In the genomic region with DNA sequence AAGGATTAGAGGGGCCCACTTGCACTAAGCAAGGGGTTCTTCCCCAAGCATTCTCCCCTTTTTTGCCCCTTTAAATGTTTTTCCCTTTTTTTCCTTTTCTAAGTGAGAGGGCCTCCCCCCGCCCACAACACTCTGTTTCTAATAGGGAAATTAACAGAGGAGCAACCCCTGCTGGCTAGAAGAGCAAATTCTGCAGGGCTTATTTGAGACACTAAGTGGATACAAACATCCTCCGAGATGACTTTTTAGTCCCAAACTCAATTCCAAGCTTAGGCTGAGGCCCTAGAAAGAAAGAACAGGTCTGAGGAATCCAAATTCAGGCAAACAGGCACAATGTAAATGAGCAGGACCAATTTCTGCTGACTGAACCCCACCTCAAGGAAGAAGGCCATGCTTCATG, we compare ENCODE assay signal across 1 cellular context.
TF ChIP-seq lines count a peak whose summit lies in the region.

No MANE protein-coding gene starts in this region.

TF ChIP-seq in WTC11, 78 proteins besides CTCF, POLR2A, EP300 and RAD21 (continued from another document):
- TF ChIP-seq, protein P1, sequence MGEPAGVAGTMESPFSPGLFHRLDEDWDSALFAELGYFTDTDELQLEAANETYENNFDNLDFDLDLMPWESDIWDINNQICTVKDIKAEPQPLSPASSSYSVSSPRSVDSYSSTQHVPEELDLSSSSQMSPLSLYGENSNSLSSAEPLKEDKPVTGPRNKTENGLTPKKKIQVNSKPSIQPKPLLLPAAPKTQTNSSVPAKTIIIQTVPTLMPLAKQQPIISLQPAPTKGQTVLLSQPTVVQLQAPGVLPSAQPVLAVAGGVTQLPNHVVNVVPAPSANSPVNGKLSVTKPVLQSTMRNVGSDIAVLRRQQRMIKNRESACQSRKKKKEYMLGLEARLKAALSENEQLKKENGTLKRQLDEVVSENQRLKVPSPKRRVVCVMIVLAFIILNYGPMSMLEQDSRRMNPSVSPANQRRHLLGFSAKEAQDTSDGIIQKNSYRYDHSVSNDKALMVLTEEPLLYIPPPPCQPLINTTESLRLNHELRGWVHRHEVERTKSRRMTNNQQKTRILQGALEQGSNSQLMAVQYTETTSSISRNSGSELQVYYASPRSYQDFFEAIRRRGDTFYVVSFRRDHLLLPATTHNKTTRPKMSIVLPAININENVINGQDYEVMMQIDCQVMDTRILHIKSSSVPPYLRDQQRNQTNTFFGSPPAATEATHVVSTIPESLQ (CRISPR knock-in tag; IDR thresholded peaks at IDR 0.05) = no peak
- TF ChIP-seq TEAD4 (CRISPR knock-in tag; IDR thresholded peaks at IDR 0.05) (no peak), RELA (CRISPR knock-in tag; IDR thresholded peaks at IDR 0.05; ENCODE audit: borderline replicate concordance) (no peak), ZNF121 (CRISPR knock-in tag; IDR thresholded peaks at IDR 0.05) (no peak), ZNF416 (CRISPR knock-in tag; IDR thresholded peaks at IDR 0.05) (no peak), SP1 (CRISPR knock-in tag; conservative IDR thresholded peaks at IDR 0.05) (no peak), FOXP1 (CRISPR knock-in tag; IDR thresholded peaks at IDR 0.05; ENCODE audit: borderline replicate concordance) (no peak)
- TF ChIP-seq, protein P2, sequence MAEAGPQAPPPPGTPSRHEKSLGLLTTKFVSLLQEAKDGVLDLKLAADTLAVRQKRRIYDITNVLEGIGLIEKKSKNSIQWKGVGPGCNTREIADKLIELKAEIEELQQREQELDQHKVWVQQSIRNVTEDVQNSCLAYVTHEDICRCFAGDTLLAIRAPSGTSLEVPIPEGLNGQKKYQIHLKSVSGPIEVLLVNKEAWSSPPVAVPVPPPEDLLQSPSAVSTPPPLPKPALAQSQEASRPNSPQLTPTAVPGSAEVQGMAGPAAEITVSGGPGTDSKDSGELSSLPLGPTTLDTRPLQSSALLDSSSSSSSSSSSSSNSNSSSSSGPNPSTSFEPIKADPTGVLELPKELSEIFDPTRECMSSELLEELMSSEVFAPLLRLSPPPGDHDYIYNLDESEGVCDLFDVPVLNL (CRISPR knock-in tag; IDR thresholded peaks at IDR 0.05; ENCODE audit: borderline replicate concordance, low read depth) = no peak
- TF ChIP-seq, protein P3, sequence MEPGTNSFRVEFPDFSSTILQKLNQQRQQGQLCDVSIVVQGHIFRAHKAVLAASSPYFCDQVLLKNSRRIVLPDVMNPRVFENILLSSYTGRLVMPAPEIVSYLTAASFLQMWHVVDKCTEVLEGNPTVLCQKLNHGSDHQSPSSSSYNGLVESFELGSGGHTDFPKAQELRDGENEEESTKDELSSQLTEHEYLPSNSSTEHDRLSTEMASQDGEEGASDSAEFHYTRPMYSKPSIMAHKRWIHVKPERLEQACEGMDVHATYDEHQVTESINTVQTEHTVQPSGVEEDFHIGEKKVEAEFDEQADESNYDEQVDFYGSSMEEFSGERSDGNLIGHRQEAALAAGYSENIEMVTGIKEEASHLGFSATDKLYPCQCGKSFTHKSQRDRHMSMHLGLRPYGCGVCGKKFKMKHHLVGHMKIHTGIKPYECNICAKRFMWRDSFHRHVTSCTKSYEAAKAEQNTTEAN (CRISPR knock-in tag; IDR thresholded peaks at IDR 0.05) = no peak
